8 cellular contexts compared by ENCODE assay signal in genomic region chr11:64851831-64852337, GRCh38. TPM values are rescaled to one million over a fixed set of nuclear protein-coding genes. Genes with fewer than 3 reads are reported as not detected.
DNase-seq lines count a peak whose midpoint lies in the region; ATAC-seq and TF ChIP-seq lines count a peak whose summit lies in the region.

No MANE protein-coding gene starts in this region.

- H3K4me1 Mint-ChIP-seq in Calu3 (ENCODE audit: low read depth, unreplicated experiment): peaks cover 76% of the 10 kb centered on the region
- peaks cover 56% of the 10 kb centered on the region for H3K4me1 Mint-ChIP-seq in T-helper 2 cell treated with Interferon-gamma antibody and Interleukin-4, amounts not matched to agents 5 μg/mL and 100 μg/mL, for 36 hours (ENCODE audit: low read depth)

- no peak overlapping the region for H3K27ac ChIP-seq in suprapubic skin

- 69% methylated on average over 4 of the region's 8 CpGs for WGBS in suprapubic skin

- in situ Hi-C loops in HAP-1 (cut with MboI; ENCODE audit: low sequenced_read_pairs): no loop called here

- BruUV-seq in Calu3 (replicated peaks; lab: Mats Ljungman, UMichigan): no TSS peak

- H3K27me3 ChIP-seq in mucosa of stomach (ENCODE audit: control insufficient read depth, insufficient read depth, low read length): no peaks in the 10 kb centered on the region
- H3K27me3 ChIP-seq in suprapubic skin: no peaks in the 10 kb centered on the region
- H3K27me3 ChIP-seq in HAP-1 (ENCODE audit: low read depth): no peaks in the 10 kb centered on the region

- TF ChIP-seq CTCF in Calu3 (IDR thresholded peaks at IDR 0.05; ENCODE audit: unreplicated experiment): no peak
- no peak for TF ChIP-seq CTCF in suprapubic skin (IDR thresholded peaks at IDR 0.05)

- no peak for TF ChIP-seq POLR2A in suprapubic skin (IDR thresholded peaks at IDR 0.05)

- H3K36me3 ChIP-seq in mucosa of stomach (ENCODE audit: control insufficient read depth, insufficient read depth, low read length) (peaks cover 6% of the 10 kb centered on the region), suprapubic skin (peaks cover 15% of the 10 kb centered on the region), HAP-1 (replicated peaks) (peaks cover 3% of the 10 kb centered on the region; the same call in 1 of the 2 replicates)

- H3K36me3 Mint-ChIP-seq in Calu3 (ENCODE audit: insufficient read depth, unreplicated experiment): peaks cover 68% of the 10 kb centered on the region
- peaks cover 41% of the 10 kb centered on the region for H3K36me3 Mint-ChIP-seq in T-helper 2 cell treated with Interferon-gamma antibody and Interleukin-4, amounts not matched to agents 5 μg/mL and 100 μg/mL, for 36 hours (ENCODE audit: low read depth)

- no peaks in the 10 kb centered on the region for H3K27me3 Mint-ChIP-seq in Calu3 (ENCODE audit: unreplicated experiment)
- H3K27me3 Mint-ChIP-seq in T-helper 2 cell treated with Interferon-gamma antibody and Interleukin-4, amounts not matched to agents 5 μg/mL and 100 μg/mL, for 36 hours (ENCODE audit: low read depth): no peaks in the 10 kb centered on the region

- H3K9me3 ChIP-seq in mucosa of stomach (ENCODE audit: control insufficient read depth, low read length): no peaks in the 10 kb centered on the region
- no peaks in the 10 kb centered on the region for H3K9me3 ChIP-seq in suprapubic skin
- H3K9me3 ChIP-seq in HAP-1: no peaks in the 10 kb centered on the region

- CTCF ChIA-PET in Calu3 (lab: Charles Lee): no interaction called here

- peak overlapping the region; percentile 24 for H3K27ac Mint-ChIP-seq in Calu3 (ENCODE audit: unreplicated experiment)
- peak overlapping the region; percentile 85 for H3K27ac Mint-ChIP-seq in T-helper 2 cell treated with Interferon-gamma antibody and Interleukin-4, amounts not matched to agents 5 μg/mL and 100 μg/mL, for 36 hours

- intact Hi-C loops in Calu3 (cut with micrococcal nuclease; ENCODE audit: unreplicated experiment): no loop called here

- no peak for TF ChIP-seq EP300 in suprapubic skin (IDR thresholded peaks at IDR 0.05)

- H3K4me3 Mint-ChIP-seq in Calu3 (ENCODE audit: low read depth, unreplicated experiment): no peak overlapping the region
- H3K4me3 Mint-ChIP-seq in T-helper 2 cell treated with Interferon-gamma antibody and Interleukin-4, amounts not matched to agents 5 μg/mL and 100 μg/mL, for 36 hours: peak overlapping the region; percentile 59

- H3K9me3 Mint-ChIP-seq in Calu3 (ENCODE audit: low read depth, unreplicated experiment): no peaks in the 10 kb centered on the region
- H3K9me3 Mint-ChIP-seq in T-helper 2 cell treated with Interferon-gamma antibody and Interleukin-4, amounts not matched to agents 5 μg/mL and 100 μg/mL, for 36 hours: no peaks in the 10 kb centered on the region

- peak overlapping the region; percentile 36 for H3K9ac ChIP-seq in mucosa of stomach (ENCODE audit: low read length)

- H3K4me3 ChIP-seq in mucosa of stomach (ENCODE audit: low read length): no peak overlapping the region
- no peak overlapping the region for H3K4me3 ChIP-seq in suprapubic skin
- no peak overlapping the region for H3K4me3 ChIP-seq in HAP-1

- peaks cover 97% of the 10 kb centered on the region for H3K4me1 ChIP-seq in mucosa of stomach (ENCODE audit: control insufficient read depth, insufficient read depth, low read length)
- H3K4me1 ChIP-seq in suprapubic skin: peaks cover 89% of the 10 kb centered on the region
- no peaks in the 10 kb centered on the region for H3K4me1 ChIP-seq in HAP-1

- DNase-seq in Calu3: no peak
- DNase-seq in T-helper 2 cell treated with Interferon-gamma antibody and Interleukin-4, amounts not matched to agents 5 μg/mL and 100 μg/mL, for 36 hours (ENCODE audit: low spot score): no peak
- DNase-seq in suprapubic skin (ENCODE audit: low spot score in 2 of 2): no peak
- no peak for DNase-seq in HAP-1 (ENCODE audit: low spot score in 2 of 2)
- DNase-seq in DMS53 treated with DMSO at 0.1 percent for 48 hours (lab: John Stamatoyannopoulos, UW; ENCODE audit: unreplicated experiment): no peak

- ATAC-seq in GM21381 (IDR thresholded peaks at IDR 0.05; ENCODE audit: unreplicated experiment) (peak; percentile 10), HG02870 (IDR thresholded peaks at IDR 0.05; ENCODE audit: unreplicated experiment) (no peak)

RNA-seq across cellular contexts. Expression of gene CDC42BPG, which starts 7.4 kb away (rescaled TPM):
- total RNA-seq in Calu3 (2022) (26.5 and 33.0 TPM in 2 replicates), suprapubic skin (10 to 100 TPM; 42.2 to 64.9 (median 61.1) TPM)

RNA-seq across cellular contexts. Expression of gene EHD1, which starts 26.5 kb away (rescaled TPM):
- total RNA-seq in Calu3 (2022): 92.8 and 101 TPM in 2 replicates
- 10 to 100 TPM; 47.8 to 85.4 (median 76.8) TPM for total RNA-seq in suprapubic skin

RNA-seq across cellular contexts. Expression of gene MEN1, which starts 41.5 kb away (rescaled TPM):
- total RNA-seq in Calu3 (2022): 39.8 and 41.0 TPM in 2 replicates
- total RNA-seq in suprapubic skin: 10 to 100 TPM; 26.9 to 46.6 (median 36.1) TPM

RNA-seq across cellular contexts. Expression of gene MAP4K2, which starts 48.9 kb away (rescaled TPM):
- 17.0 and 17.4 TPM in 2 replicates for total RNA-seq in Calu3 (2022)
- 10 to 100 TPM; 13.6 to 20.4 (median 15.3) TPM for total RNA-seq in suprapubic skin
